Comparison of ENCODE assay signal across 22 cellular contexts in genomic region chr18:55088561-55088960, GRCh38.
"Had no signal": no experiment of that assay in that cellular context is flagged by ENCODE, and none has a peak within 500 bp of the region (broad histone marks: within the 10 kb centered on the region; RNA-seq: fewer than 3 reads in every experiment).

No MANE protein-coding gene starts in this region.

- H3K36me3 Mint-ChIP-seq: naive thymus-derived CD8-positive, alpha-beta T cell had no signal

- H3K4me3 ChIP-seq: esophagus muscularis mucosa, heart right ventricle, right atrium auricular region, smooth muscle cell, suprapubic skin, tibial artery had no signal

- H3K9me3 Mint-ChIP-seq: activated CD4-positive, alpha-beta memory T cell treated with anti-CD3 and anti-CD28 coated beads, Interleukin-2, amount 10 ng/mL, durations not matched to agents 7 days and 5 days; activated CD4-positive, alpha-beta T cell treated with anti-CD3 and anti-CD28 coated beads, Interleukin-2, amount 10 ng/mL, durations not matched to agents 7 days and 5 days; activated T-cell treated with anti-CD3 and anti-CD28 coated beads, Interleukin-2, amount 50 U/mL, for 4 hours had no signal

- ATAC-seq: activated T-cell treated with anti-CD3 and anti-CD28 coated beads, Interleukin-2, amount 50 U/mL, for 4 hours; activated T-helper 17 cell treated with anti-CD3 and anti-CD28 coated beads, Interleukin-2, amount 50 U/mL, for 72 hours; foreskin keratinocyte; heart right ventricle; naive thymus-derived CD8-positive, alpha-beta T cell had no signal

- H3K27ac ChIP-seq: esophagus muscularis mucosa, foreskin keratinocyte, right atrium auricular region, suprapubic skin, tibial artery had no signal

- H3K4me1 Mint-ChIP-seq: activated CD4-positive, alpha-beta memory T cell treated with anti-CD3 and anti-CD28 coated beads, Interleukin-2, amount 10 ng/mL, durations not matched to agents 7 days and 5 days; activated CD4-positive, alpha-beta T cell treated with anti-CD3 and anti-CD28 coated beads, Interleukin-2, amount 10 ng/mL, durations not matched to agents 7 days and 5 days; activated T-helper 17 cell treated with anti-CD3 and anti-CD28 coated beads, Interleukin-2, amount 50 U/mL, for 72 hours had no signal

- H3K27ac Mint-ChIP-seq: activated CD4-positive, alpha-beta memory T cell treated with anti-CD3 and anti-CD28 coated beads, Interleukin-2, amount 10 ng/mL, durations not matched to agents 7 days and 5 days; activated CD4-positive, alpha-beta T cell treated with anti-CD3 and anti-CD28 coated beads, Interleukin-2, amount 10 ng/mL, durations not matched to agents 7 days and 5 days; activated T-helper 17 cell treated with anti-CD3 and anti-CD28 coated beads, Interleukin-2, amount 50 U/mL, for 72 hours; naive thymus-derived CD8-positive, alpha-beta T cell had no signal

- H3K4me1 ChIP-seq: esophagus muscularis mucosa, foreskin keratinocyte, right atrium auricular region, suprapubic skin, tibial artery had no signal

- H3K27me3 Mint-ChIP-seq: activated CD4-positive, alpha-beta memory T cell treated with anti-CD3 and anti-CD28 coated beads, Interleukin-2, amount 10 ng/mL, durations not matched to agents 7 days and 5 days had no signal

- H3K36me3 ChIP-seq: esophagus muscularis mucosa, heart right ventricle, right atrium auricular region, suprapubic skin, tibial artery had no signal

- H3K4me3 Mint-ChIP-seq: activated CD4-positive, alpha-beta memory T cell treated with anti-CD3 and anti-CD28 coated beads, Interleukin-2, amount 10 ng/mL, durations not matched to agents 7 days and 5 days; activated CD4-positive, alpha-beta T cell treated with anti-CD3 and anti-CD28 coated beads, Interleukin-2, amount 10 ng/mL, durations not matched to agents 7 days and 5 days; activated T-cell treated with anti-CD3 and anti-CD28 coated beads, Interleukin-2, amount 50 U/mL, for 4 hours; activated T-helper 17 cell treated with anti-CD3 and anti-CD28 coated beads, Interleukin-2, amount 50 U/mL, for 72 hours; naive thymus-derived CD8-positive, alpha-beta T cell had no signal

- DNase-seq: activated CD4-positive, alpha-beta memory T cell treated with anti-CD3 and anti-CD28 coated beads, Interleukin-2, amount 10 ng/mL, durations not matched to agents 7 days and 5 days; activated CD4-positive, alpha-beta T cell treated with anti-CD3 and anti-CD28 coated beads for 1 hour; activated CD4-positive, alpha-beta T cell treated with anti-CD3 and anti-CD28 coated beads, Interleukin-2, amount 10 ng/mL, durations not matched to agents 7 days and 5 days; activated CD8-positive, alpha-beta memory T cell treated with anti-CD3 and anti-CD28 coated beads, Interleukin-2, amount 50 U/mL, for 48 hours; activated gamma-delta T cell treated with Interleukin-2 at 50 U/mL for 16 hours; activated naive CD4-positive, alpha-beta T cell treated with anti-CD3 and anti-CD28 coated beads, Interleukin-2, amount 50 U/mL, for 16 hours; activated T-cell treated with anti-CD3 and anti-CD28 coated beads, Interleukin-2, amount 50 U/mL, for 4 hours; amniotic stem cell; caudate nucleus; heart right ventricle; midbrain; naive thymus-derived CD8-positive, alpha-beta T cell; stimulated activated CD4-positive, alpha-beta T cell treated with anti-CD3 and anti-CD28 coated beads, Interleukin-1b, Interleukin-23, amount 100 ng/mL, for 48 hours; stimulated activated naive CD4-positive, alpha-beta T cell; T1000; tibial artery had no signal

- H3K9me3 ChIP-seq: esophagus muscularis mucosa, heart right ventricle, right atrium auricular region, suprapubic skin, tibial artery had no signal
